Comparison of ENCODE assay signal across 8 cellular contexts in the genomic region with DNA sequence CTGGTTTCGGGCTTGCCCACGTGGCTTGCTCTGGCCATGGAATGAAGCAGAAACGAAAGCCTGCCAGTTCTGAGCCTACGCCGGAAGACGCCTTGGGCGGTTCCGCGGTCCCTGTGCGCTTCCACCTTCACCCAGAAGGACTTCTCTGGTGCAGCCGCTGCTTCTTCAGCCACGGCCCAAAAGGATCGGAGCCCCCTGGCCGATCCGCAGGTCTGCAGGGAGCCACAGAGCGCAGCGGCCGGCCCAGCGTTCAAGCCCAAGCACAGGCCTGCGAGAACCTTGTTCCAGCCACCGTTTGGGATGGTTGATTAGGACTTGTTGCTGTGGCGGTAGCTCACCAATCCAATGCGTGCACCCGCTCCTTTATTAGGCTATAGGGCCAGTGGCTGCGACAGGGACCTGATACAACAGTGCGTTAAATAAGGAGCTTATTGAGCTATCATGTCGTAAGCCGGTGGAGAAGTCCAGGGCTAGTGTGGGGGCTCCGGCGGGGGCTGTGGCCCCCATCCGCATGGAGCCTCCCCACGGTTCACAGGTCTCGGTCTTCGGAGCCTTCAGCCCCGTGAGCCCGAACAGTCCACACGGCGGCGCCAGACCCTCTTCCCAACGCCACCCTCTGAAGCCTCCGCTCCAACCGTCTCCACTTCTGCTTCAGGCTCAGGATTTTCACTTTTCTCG. TPM values are rescaled to one million over a fixed set of nuclear protein-coding genes. Genes with fewer than 3 reads are reported as not detected.
DNase-seq lines count a peak whose midpoint lies in the region; ATAC-seq and TF ChIP-seq lines count a peak whose summit lies in the region.

No MANE protein-coding gene starts in this region.

- no peaks in the 10 kb centered on the region for H3K36me3 ChIP-seq in aorta (ENCODE audit: control insufficient read depth in 1 of 2, insufficient read depth in 2 of 2, low read length in 1 of 2)

- no peaks in the 10 kb centered on the region for H3K36me3 Mint-ChIP-seq in natural killer cell

- H3K27ac ChIP-seq in aorta (ENCODE audit: low read depth in 1 of 2, low read length in 2 of 2) = no peak overlapping the region

- TF ChIP-seq CTCF in epithelial cell of esophagus (IDR thresholded peaks at IDR 0.05; ENCODE audit: insufficient read depth, low read depth, low read length, missing control alignments) = peak; percentile 50
- TF ChIP-seq CTCF in natural killer cell (IDR thresholded peaks at IDR 0.05) = peak; percentile 21

- H3K4me3 Mint-ChIP-seq in natural killer cell = peak overlapping the region; percentile 67

- H3K4me3 ChIP-seq in epithelial cell of esophagus (ENCODE audit: low read length) = no peak overlapping the region
- no peak overlapping the region for H3K4me3 ChIP-seq in aorta (ENCODE audit: low read length in 2 of 2)

- H3K4me1 ChIP-seq in aorta (ENCODE audit: control insufficient read depth in 1 of 2, insufficient read depth in 2 of 2, low read length in 2 of 2) = no peaks in the 10 kb centered on the region

- H3K27ac Mint-ChIP-seq in natural killer cell = peak overlapping the region in 1 of 2 donors; percentile 23

- intact Hi-C loops in Right ventricle myocardium superior (cut with DNase I) = no loop called here
- intact Hi-C loops in cardiac septum (cut with DNase I) = no loop called here
- intact Hi-C loops in natural killer cell (cut with micrococcal nuclease) = no loop called here
- intact Hi-C loops in aorta (cut with DNase I) = no loop called here

- H3K27me3 ChIP-seq in aorta (ENCODE audit: control insufficient read depth in 1 of 2, insufficient read depth in 2 of 2, low read length in 1 of 2) = no peaks in the 10 kb centered on the region

- peak; percentile 67 for DNase-seq in Right ventricle myocardium superior
- DNase-seq in cardiac septum (ENCODE audit: low spot score) = no peak
- peak; percentile 36 to 44 for DNase-seq in activated CD4-positive, alpha-beta T cell treated with anti-CD3 and anti-CD28 coated beads, Interleukin-2, amount 50 U/mL, for 4 hours
- peak; percentile 42 for DNase-seq in epithelial cell of esophagus (ENCODE audit: low read depth)
- DNase-seq in natural killer cell = no peak
- peak; percentile 72 to 88 for DNase-seq in aorta
- DNase-seq in HuH-7 (ENCODE audit: low spot score) = no peak

- H3K27me3 Mint-ChIP-seq in natural killer cell (ENCODE audit: low read depth in 2 of 2) = peaks cover 0 to 9% of the 10 kb centered on the region in 2 donors

- peaks cover 0 to 9% of the 10 kb centered on the region in 2 donors for H3K4me1 Mint-ChIP-seq in natural killer cell

- no peaks in the 10 kb centered on the region for H3K9me3 Mint-ChIP-seq in natural killer cell

- H3K9me3 ChIP-seq in aorta (ENCODE audit: control insufficient read depth, low read length) = no peaks in the 10 kb centered on the region

- WGBS in aorta, 2 donors = 6 to 8% methylated on average over 43 of the region's 43 CpGs

- ATAC-seq in Right ventricle myocardium superior (ENCODE audit: poor library complexity) = peak; percentile 77
- ATAC-seq in natural killer cell = peak; percentile 45 to 86 (median 69)
- peak; percentile 68 for ATAC-seq in aorta (ENCODE audit: low FRiP score)
- no peak for ATAC-seq in HG03439 (IDR thresholded peaks at IDR 0.05; ENCODE audit: unreplicated experiment)

RNA-seq across cellular contexts. Expression of a gene that starts 10.2 kb away (rescaled TPM):
- total RNA-seq in Right ventricle myocardium superior = 17.1 TPM
- 13.8 TPM for total RNA-seq in cardiac septum
- total RNA-seq in natural killer cell = 1 to 10 TPM in 1 of 3 donors, under 1 TPM in 2; 0.75 to 2.0 (median 0.85) TPM
- 10 to 100 TPM; 11.5 to 14.2 TPM for total RNA-seq in aorta
- polyA plus RNA-seq in aorta = 1 to 10 TPM; 1.4 to 5.5 TPM

RNA-seq across cellular contexts. Expression of a gene that starts 24.8 kb away (rescaled TPM):
- total RNA-seq in Right ventricle myocardium superior (not detected), cardiac septum (not detected), natural killer cell (not detected), aorta (not detected)
- not detected for polyA plus RNA-seq in aorta

RNA-seq across cellular contexts. Expression of a gene that starts 36.3 kb away (rescaled TPM):
- total RNA-seq in Right ventricle myocardium superior = not detected
- not detected for total RNA-seq in cardiac septum
- not detected for total RNA-seq in natural killer cell
- total RNA-seq in aorta = not detected
- polyA plus RNA-seq in aorta = 1 to 10 TPM in 1 of 2 donors, under 1 TPM in 1; 0.20 to 1.1 TPM

Comparison
In these comparisons a context has a peak if more than half of its experiments do, and no peak if none do; other contexts are left out.
1. DNase-seq: peak in Right ventricle myocardium superior (single experiment), activated CD4-positive, alpha-beta T cell treated with anti-CD3 and anti-CD28 coated beads, Interleukin-2, amount 50 U/mL, for 4 hours (2 of 2), epithelial cell of esophagus (single experiment) and aorta (2 of 2); none in cardiac septum (single experiment), natural killer cell (single experiment) and HuH-7 (single experiment).